ENCODE assay signal across 2 cellular contexts in genomic region chr12:96352161-96352835, GRCh38.
TF ChIP-seq lines count a peak whose summit lies in the region.

No MANE protein-coding gene starts in this region.

TF ChIP-seq in GM12878, 131 proteins besides CTCF, POLR2A, EP300 and RAD21:
- TF ChIP-seq SMAD1 (IDR thresholded peaks at IDR 0.05; ENCODE audit: low read depth, partially characterized antibody): no peak
- TF ChIP-seq SIN3A (IDR thresholded peaks at IDR 0.05; ENCODE audit: low read depth, low read length): no peak
- no peak for TF ChIP-seq NKRF (conservative IDR thresholded peaks at IDR 0.05)
- no peak for TF ChIP-seq TCF7 (IDR thresholded peaks at IDR 0.05; ENCODE audit: borderline replicate concordance)
- TF ChIP-seq NFYA (IDR thresholded peaks at IDR 0.05; ENCODE audit: borderline replicate concordance, low read depth, low read length): no peak
- TF ChIP-seq ZBED1 (IDR thresholded peaks at IDR 0.05; ENCODE audit: borderline replicate concordance): no peak
- no peak for TF ChIP-seq GATAD2B (conservative IDR thresholded peaks at IDR 0.05; ENCODE audit: low read depth)
- TF ChIP-seq MXI1 (IDR thresholded peaks at IDR 0.05; ENCODE audit: low read depth, low read length): no peak
- no peak for TF ChIP-seq DPF2 (IDR thresholded peaks at IDR 0.05)
- TF ChIP-seq REST (IDR thresholded peaks at IDR 0.05; ENCODE audit: low read depth, low read length): no peak
- no peak for TF ChIP-seq CREM (IDR thresholded peaks at IDR 0.05; ENCODE audit: low read depth)
- TF ChIP-seq CHD1 (IDR thresholded peaks at IDR 0.05; ENCODE audit: low read depth, low read length): no peak
- TF ChIP-seq MEF2B (IDR thresholded peaks at IDR 0.05; ENCODE audit: partially characterized antibody, poor library complexity, severe bottlenecking): no peak
- TF ChIP-seq NRF1 (conservative IDR thresholded peaks at IDR 0.05; ENCODE audit: low read depth, low read length): no peak

TF ChIP-seq in SK-N-SH, 30 proteins besides CTCF, POLR2A, EP300 and RAD21:
- TF ChIP-seq IRF3 (IDR thresholded peaks at IDR 0.05; ENCODE audit: low read depth, low read length): no peak
- no peak for TF ChIP-seq MXI1 (IDR thresholded peaks at IDR 0.05; ENCODE audit: low read depth, low read length)
- no peak for TF ChIP-seq TAF1 (IDR thresholded peaks at IDR 0.05; ENCODE audit: borderline replicate concordance, low read depth, low read length)
